22 cellular contexts compared by ENCODE assay signal in the genomic region with DNA sequence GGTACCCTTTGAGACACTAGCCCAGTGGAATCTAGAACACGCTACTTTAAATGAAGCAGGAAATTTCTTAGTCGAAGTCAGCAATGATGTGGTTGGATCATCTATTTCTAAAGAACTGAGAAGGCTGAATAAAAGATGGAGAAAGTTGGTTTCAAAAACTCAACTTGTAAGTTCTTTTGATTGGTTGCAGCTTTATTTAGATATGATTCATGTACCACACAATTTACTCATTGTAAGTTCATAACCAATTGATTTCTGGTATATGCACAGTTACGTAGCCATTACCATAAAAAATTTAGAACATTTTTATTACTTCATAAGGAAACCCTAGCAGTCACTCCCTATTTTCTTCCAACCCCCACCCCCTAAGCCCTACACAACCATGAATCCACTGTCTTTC.
DNase-seq lines count a peak whose midpoint lies in the region; ATAC-seq, FAIRE-seq and TF ChIP-seq lines count a peak whose summit lies in the region.
"Had no signal": no experiment of that assay in that cellular context is flagged by ENCODE, and none has a peak within 500 bp of the region (broad histone marks: within the 10 kb centered on the region; RNA-seq: fewer than 3 reads in every experiment).

No MANE protein-coding gene starts in this region.

- CTCF ChIA-PET in activated CD4-positive, alpha-beta T cell treated with anti-CD3 and anti-CD28 coated beads for 36 hours (lab: Charles Lee), result no interaction called here
- CTCF ChIA-PET in GM12878 (lab: Yijun Ruan, JAX), result interaction anchor here (1.0 kb wide), 1 partner anchor 18 kb away, joined by 3 read pairs; no protein-coding TSS in a partner anchor

- FAIRE-seq in GM12878 (lab: Jason Lieb, UNC), result no peak
- FAIRE-seq: A549, D721Med, G401.6 had no signal

- ATAC-seq in activated CD4-positive, alpha-beta T cell treated with anti-CD3 and anti-CD28 coated beads for 36 hours, result peak; percentile 69
- ATAC-seq in activated T-cell treated with anti-CD3 and anti-CD28 coated beads, Interleukin-2, amount 50 U/mL, for 72 hours (replicated peaks in 1 of 2), result peak; percentile 70 to 86
- ATAC-seq in GM12878, result no peak
- peak; percentile 67 for ATAC-seq in stimulated activated effector memory CD8-positive, alpha-beta T cell treated with anti-CD3 and anti-CD28 coated beads, Interleukin-12 subunit alpha, Interleukin-12 subunit beta, amount 100 ng/mL, for 72 hours
- ATAC-seq in heart left ventricle, result no peak
- ATAC-seq: A549; CD8-positive, alpha-beta T cell had no signal

- H3K27ac ChIP-seq in GM12878 (ENCODE audit: control insufficient read depth, insufficient read depth) (peak overlapping the region; percentile 61; the same call in 1 of the 2 replicates), heart left ventricle (no peak overlapping the region)
- H3K27ac ChIP-seq: 22Rv1; A549; BLaER1 treated with 17β-estradiol and CSF1 and Interleukin-3, amounts not matched to agents 10 nM and 100 nM; C4-2B had no signal

- no peak for TF ChIP-seq POLR2A in GM12878 (IDR thresholded peaks at IDR 0.05; ENCODE audit: low read depth, low read length)
- no peak for TF ChIP-seq POLR2A in heart left ventricle (IDR thresholded peaks at IDR 0.05)

- peaks cover 10% of the 10 kb centered on the region for H3K36me3 Mint-ChIP-seq in activated CD4-positive, alpha-beta T cell treated with anti-CD3 and anti-CD28 coated beads for 36 hours (ENCODE audit: low read depth)
- H3K36me3 Mint-ChIP-seq in activated T-cell treated with anti-CD3 and anti-CD28 coated beads, Interleukin-2, amount 50 U/mL, for 72 hours (ENCODE audit: insufficient read depth in 2 of 2), result peaks cover 5% of the 10 kb centered on the region in 2 donors
- peaks cover 72% of the 10 kb centered on the region for H3K36me3 Mint-ChIP-seq in stimulated activated effector memory CD8-positive, alpha-beta T cell treated with anti-CD3 and anti-CD28 coated beads, Interleukin-12 subunit alpha, Interleukin-12 subunit beta, amount 100 ng/mL, for 72 hours
- H3K36me3 Mint-ChIP-seq in activated T-helper 1 cell treated with anti-CD3 and anti-CD28 coated beads, Interleukin-12 subunit alpha, Interleukin-12 subunit beta, Interleukin-2, Interleukin-4 antibody, amounts not matched to agents 30 ng/mL and 10 ng/mL and 1 ng/mL, durations not matched to agents 14 hours and 24 hours and 36 hours (ENCODE audit: low read depth), result peaks cover 35% of the 10 kb centered on the region

- in situ Hi-C loops in GM12878 (cut with MboI), result no loop called here

- intact Hi-C loops in activated CD4-positive, alpha-beta T cell treated with anti-CD3 and anti-CD28 coated beads for 36 hours (cut with DNase I, micrococcal nuclease), result loop anchor here in 1 of 2 experiments (5.0 kb wide), 1 partner anchor 125 kb away; no protein-coding TSS in a partner anchor
- intact Hi-C loops in GM12878 (cut with micrococcal nuclease; ENCODE audit: unreplicated experiment) (no loop called here), heart left ventricle (cut with DNase I) (no loop called here)
- intact Hi-C loops in activated T-helper 1 cell treated with anti-CD3 and anti-CD28 coated beads, Interleukin-12 subunit alpha, Interleukin-12 subunit beta, Interleukin-2, Interleukin-4 antibody, amounts not matched to agents 30 ng/mL and 10 ng/mL and 1 ng/mL, durations not matched to agents 14 hours and 24 hours and 36 hours (cut with micrococcal nuclease), result no loop called here

- H3K27me3 ChIP-seq in GM12878 (replicated peaks in 1 of 2; ENCODE audit: control insufficient read depth in 2 of 2, insufficient read depth in 2 of 2, low read length in 1 of 2) (no peaks in the 10 kb centered on the region), heart left ventricle (no peaks in the 10 kb centered on the region)
- H3K27me3 ChIP-seq: BLaER1 treated with 17β-estradiol and CSF1 and Interleukin-3, amounts not matched to agents 10 nM and 100 nM had no signal

- SMC1A ChIA-PET in GM12878 (lab: Charles Lee; ENCODE audit: uncharacterized antibody, unreplicated experiment), result interaction anchor here (3.8 kb wide), 1 partner anchor 11 kb away, joined by 20 read pairs; no protein-coding TSS in a partner anchor

- H3K9ac ChIP-seq in GM12878 (ENCODE audit: control insufficient read depth, insufficient read depth, low read length), result no peak overlapping the region
- H3K9ac ChIP-seq: BLaER1 treated with 17β-estradiol and CSF1 and Interleukin-3, amounts not matched to agents 10 nM and 100 nM had no signal

- H3K36me3 ChIP-seq in GM12878 (ENCODE audit: control insufficient read depth in 2 of 2, insufficient read depth in 2 of 2, low read length in 1 of 2), result peaks cover 0 to 6% of the 10 kb centered on the region in 2 experiments; a peak in 1 of 4 replicates
- H3K36me3 ChIP-seq in heart left ventricle, result peaks cover 0 to 85% (median 43%) of the 10 kb centered on the region in 9 donors

- H3K9me3 ChIP-seq in GM12878 (replicated peaks; ENCODE audit: control insufficient read depth, insufficient read depth, low read length), result no peaks in the 10 kb centered on the region; the same call in 2 of the 3 replicates
- H3K9me3 ChIP-seq in heart left ventricle, result no peaks in the 10 kb centered on the region
- H3K9me3 ChIP-seq: A549; BLaER1 treated with 17β-estradiol and CSF1 and Interleukin-3, amounts not matched to agents 10 nM and 100 nM; Caco-2 had no signal

- POLR2A ChIA-PET in activated CD4-positive, alpha-beta T cell treated with anti-CD3 and anti-CD28 coated beads for 36 hours (lab: Charles Lee), result no interaction called here
- POLR2A ChIA-PET in GM12878 (lab: Charles Lee), result no interaction called here

- no peak for TF ChIP-seq RAD21 in GM12878 (IDR thresholded peaks at IDR 0.05; ENCODE audit: insufficient read depth, low read depth, low read length)

- TF ChIP-seq CTCF in GM12878 (IDR thresholded peaks at IDR 0.05 in 2 of 3, conservative IDR thresholded peaks at IDR 0.05 in 1 of 3; ENCODE audit: control insufficient read depth in 2 of 3, extremely low read depth in 1 of 3, insufficient read depth in 1 of 3, low read depth in 3 of 3, low read length in 3 of 3) (no peak), heart left ventricle (IDR thresholded peaks at IDR 0.05) (no peak)

- RAD21 ChIA-PET in GM12878 (lab: Charles Lee; ENCODE audit: unreplicated experiment), result interaction anchor here (1.5 kb wide), 1 partner anchor 119 kb away, joined by 4 read pairs; no protein-coding TSS in a partner anchor

- no peaks in the 10 kb centered on the region for H3K27me3 Mint-ChIP-seq in activated CD4-positive, alpha-beta T cell treated with anti-CD3 and anti-CD28 coated beads for 36 hours
- no peaks in the 10 kb centered on the region for H3K27me3 Mint-ChIP-seq in activated T-cell treated with anti-CD3 and anti-CD28 coated beads, Interleukin-2, amount 50 U/mL, for 72 hours (ENCODE audit: low read depth)
- H3K27me3 Mint-ChIP-seq in activated T-helper 1 cell treated with anti-CD3 and anti-CD28 coated beads, Interleukin-12 subunit alpha, Interleukin-12 subunit beta, Interleukin-2, Interleukin-4 antibody, amounts not matched to agents 30 ng/mL and 10 ng/mL and 1 ng/mL, durations not matched to agents 14 hours and 24 hours and 36 hours (ENCODE audit: insufficient read depth), result no peaks in the 10 kb centered on the region
- H3K27me3 Mint-ChIP-seq: B cell; CD4-positive, alpha-beta T cell had no signal

- H3K4me1 Mint-ChIP-seq in activated CD4-positive, alpha-beta T cell treated with anti-CD3 and anti-CD28 coated beads for 36 hours, result peaks cover 8% of the 10 kb centered on the region
- H3K4me1 Mint-ChIP-seq in activated T-cell treated with anti-CD3 and anti-CD28 coated beads, Interleukin-2, amount 50 U/mL, for 72 hours (ENCODE audit: low read depth), result peaks cover 25% of the 10 kb centered on the region
- H3K4me1 Mint-ChIP-seq in stimulated activated effector memory CD8-positive, alpha-beta T cell treated with anti-CD3 and anti-CD28 coated beads, Interleukin-12 subunit alpha, Interleukin-12 subunit beta, amount 100 ng/mL, for 72 hours, result peaks cover 10% of the 10 kb centered on the region
- no peaks in the 10 kb centered on the region for H3K4me1 Mint-ChIP-seq in activated T-helper 1 cell treated with anti-CD3 and anti-CD28 coated beads, Interleukin-12 subunit alpha, Interleukin-12 subunit beta, Interleukin-2, Interleukin-4 antibody, amounts not matched to agents 30 ng/mL and 10 ng/mL and 1 ng/mL, durations not matched to agents 14 hours and 24 hours and 36 hours (ENCODE audit: low read depth)
- H3K4me1 Mint-ChIP-seq: B cell had no signal

- H3K4me3 ChIP-seq in GM12878 (no peak overlapping the region), heart left ventricle (no peak overlapping the region)
- H3K4me3 ChIP-seq: A549; BLaER1 treated with 17β-estradiol and CSF1 and Interleukin-3, amounts not matched to agents 10 nM and 100 nM had no signal

- H3K79me2 ChIP-seq in GM12878 (ENCODE audit: control insufficient read depth, insufficient read depth, low read length), result no peaks in the 10 kb centered on the region

- no peak for DNase-seq in activated CD4-positive, alpha-beta T cell treated with anti-CD3 and anti-CD28 coated beads for 36 hours
- DNase-seq in activated CD4-positive, alpha-beta T cell treated with anti-CD3 and anti-CD28 coated beads, Interleukin-2, amount 50 U/mL, for 4 hours, result no peak
- DNase-seq in activated T-cell treated with anti-CD3 and anti-CD28 coated beads, Interleukin-2, amount 50 U/mL, for 72 hours, result no peak
- no peak for DNase-seq in activated T-cell treated with anti-CD3 and anti-CD28 coated beads, Interleukin-2, amount 50 U/mL, for 48 hours
- DNase-seq in GM12878 (ENCODE audit: low read depth, low spot score), result no peak
- no peak for DNase-seq in stimulated activated effector memory CD8-positive, alpha-beta T cell treated with anti-CD3 and anti-CD28 coated beads, Interleukin-12 subunit alpha, Interleukin-12 subunit beta, amount 100 ng/mL, for 72 hours (ENCODE audit: low spot score in 2 of 2)
- DNase-seq in heart left ventricle, result no peak
- no peak for DNase-seq in activated T-helper 1 cell treated with anti-CD3 and anti-CD28 coated beads, Interleukin-12 subunit alpha, Interleukin-12 subunit beta, Interleukin-2, Interleukin-4 antibody, amounts not matched to agents 30 ng/mL and 10 ng/mL and 1 ng/mL, durations not matched to agents 14 hours and 24 hours and 36 hours (ENCODE audit: low spot score)
- DNase-seq: AML-193; Caco-2; Calu3; CD4-positive, alpha-beta T cell; CD8-positive, alpha-beta T cell; DMS79 treated with DMSO at 0.1 percent for 48 hours; GF-D8 had no signal

- H3K4me1 ChIP-seq in GM12878 (ENCODE audit: control insufficient read depth, insufficient read depth, low read length), result no peaks in the 10 kb centered on the region; the same call in 1 of the 2 replicates
- H3K4me1 ChIP-seq in heart left ventricle, result no peaks in the 10 kb centered on the region
- H3K4me1 ChIP-seq: A549, Caco-2 had no signal

- H2AFZ ChIP-seq in GM12878 (ENCODE audit: control insufficient read depth, low read depth, low read length), result no peak overlapping the region

- H3K27ac Mint-ChIP-seq in activated CD4-positive, alpha-beta T cell treated with anti-CD3 and anti-CD28 coated beads for 36 hours, result no peak overlapping the region
- H3K27ac Mint-ChIP-seq in activated T-cell treated with anti-CD3 and anti-CD28 coated beads, Interleukin-2, amount 50 U/mL, for 72 hours, result peak overlapping the region; percentile 70
- H3K27ac Mint-ChIP-seq in stimulated activated effector memory CD8-positive, alpha-beta T cell treated with anti-CD3 and anti-CD28 coated beads, Interleukin-12 subunit alpha, Interleukin-12 subunit beta, amount 100 ng/mL, for 72 hours, result no peak overlapping the region
- H3K27ac Mint-ChIP-seq in activated T-helper 1 cell treated with anti-CD3 and anti-CD28 coated beads, Interleukin-12 subunit alpha, Interleukin-12 subunit beta, Interleukin-2, Interleukin-4 antibody, amounts not matched to agents 30 ng/mL and 10 ng/mL and 1 ng/mL, durations not matched to agents 14 hours and 24 hours and 36 hours, result no peak overlapping the region
- H3K27ac Mint-ChIP-seq: B cell; CD4-positive, alpha-beta T cell; CD8-positive, alpha-beta T cell had no signal

- H3K4me3 Mint-ChIP-seq in activated CD4-positive, alpha-beta T cell treated with anti-CD3 and anti-CD28 coated beads for 36 hours, result no peak overlapping the region
- peak overlapping the region in 1 of 2 donors; percentile 14 for H3K4me3 Mint-ChIP-seq in activated T-cell treated with anti-CD3 and anti-CD28 coated beads, Interleukin-2, amount 50 U/mL, for 72 hours
- no peak overlapping the region for H3K4me3 Mint-ChIP-seq in stimulated activated effector memory CD8-positive, alpha-beta T cell treated with anti-CD3 and anti-CD28 coated beads, Interleukin-12 subunit alpha, Interleukin-12 subunit beta, amount 100 ng/mL, for 72 hours
- no peak overlapping the region for H3K4me3 Mint-ChIP-seq in activated T-helper 1 cell treated with anti-CD3 and anti-CD28 coated beads, Interleukin-12 subunit alpha, Interleukin-12 subunit beta, Interleukin-2, Interleukin-4 antibody, amounts not matched to agents 30 ng/mL and 10 ng/mL and 1 ng/mL, durations not matched to agents 14 hours and 24 hours and 36 hours
- H3K4me3 Mint-ChIP-seq: B cell; CD4-positive, alpha-beta T cell; CD8-positive, alpha-beta T cell had no signal

- H4K20me1 ChIP-seq in GM12878 (ENCODE audit: control insufficient read depth, insufficient read depth), result no peaks in the 10 kb centered on the region
- H4K20me1 ChIP-seq: BLaER1 treated with 17β-estradiol and CSF1 and Interleukin-3, amounts not matched to agents 10 nM and 100 nM had no signal

- WGBS in GM12878 (ENCODE audit: insufficient coverage, insufficient replicate concordance, low lambda C conversion rate, missing lambda C conversion rate), result 92% methylated on average over 3 of the region's 3 CpGs
- WGBS in heart left ventricle, 4 donors, result 96 to 98% (median 96%) methylated on average over 3 of the region's 3 CpGs

- no peaks in the 10 kb centered on the region for H3K9me3 Mint-ChIP-seq in activated CD4-positive, alpha-beta T cell treated with anti-CD3 and anti-CD28 coated beads for 36 hours (ENCODE audit: low read depth)
- no peaks in the 10 kb centered on the region for H3K9me3 Mint-ChIP-seq in activated T-cell treated with anti-CD3 and anti-CD28 coated beads, Interleukin-2, amount 50 U/mL, for 72 hours
- no peaks in the 10 kb centered on the region for H3K9me3 Mint-ChIP-seq in stimulated activated effector memory CD8-positive, alpha-beta T cell treated with anti-CD3 and anti-CD28 coated beads, Interleukin-12 subunit alpha, Interleukin-12 subunit beta, amount 100 ng/mL, for 72 hours
- no peaks in the 10 kb centered on the region for H3K9me3 Mint-ChIP-seq in activated T-helper 1 cell treated with anti-CD3 and anti-CD28 coated beads, Interleukin-12 subunit alpha, Interleukin-12 subunit beta, Interleukin-2, Interleukin-4 antibody, amounts not matched to agents 30 ng/mL and 10 ng/mL and 1 ng/mL, durations not matched to agents 14 hours and 24 hours and 36 hours
- H3K9me3 Mint-ChIP-seq: CD4-positive, alpha-beta T cell; CD8-positive, alpha-beta T cell had no signal

- TF ChIP-seq EP300 in GM12878 (IDR thresholded peaks at IDR 0.05; ENCODE audit: borderline replicate concordance in 1 of 2, control insufficient read depth in 1 of 2, low read depth in 2 of 2, low read length in 2 of 2), result no peak

- no peak overlapping the region for H3K4me2 ChIP-seq in GM12878 (ENCODE audit: control insufficient read depth, insufficient read depth)
- H3K4me2 ChIP-seq: A549; BLaER1 treated with 17β-estradiol and CSF1 and Interleukin-3, amounts not matched to agents 10 nM and 100 nM had no signal

- BruUV-seq in GM12878 (replicated peaks; lab: Mats Ljungman, UMichigan), result no TSS peak

Comparison
In these comparisons a context has a peak if more than half of its experiments do, and no peak if none do; other contexts are left out.
1. ATAC-seq: peak in activated CD4-positive, alpha-beta T cell treated with anti-CD3 and anti-CD28 coated beads for 36 hours (single experiment), activated T-cell treated with anti-CD3 and anti-CD28 coated beads, Interleukin-2, amount 50 U/mL, for 72 hours (2 of 2) and stimulated activated effector memory CD8-positive, alpha-beta T cell treated with anti-CD3 and anti-CD28 coated beads, Interleukin-12 subunit alpha, Interleukin-12 subunit beta, amount 100 ng/mL, for 72 hours (single experiment); none in GM12878 (single experiment) and heart left ventricle (0 of 4).